Comparison of ENCODE assay signal across 1 cellular context in genomic region chr2:207812058-207812857, GRCh38.
TF ChIP-seq lines count a peak whose summit lies in the region.

No MANE protein-coding gene starts in this region.

TF ChIP-seq in H1, 55 proteins besides CTCF, POLR2A, EP300 and RAD21:
- TF ChIP-seq SP2 (IDR thresholded peaks at IDR 0.05; ENCODE audit: low read length) = no peak
- no peak for TF ChIP-seq KDM1A (IDR thresholded peaks at IDR 0.05; ENCODE audit: borderline replicate concordance, low read length)
- no peak for TF ChIP-seq ZNF274 (IDR thresholded peaks at IDR 0.05; ENCODE audit: borderline replicate concordance, extremely low read depth, low read length)
